In the genomic region with DNA sequence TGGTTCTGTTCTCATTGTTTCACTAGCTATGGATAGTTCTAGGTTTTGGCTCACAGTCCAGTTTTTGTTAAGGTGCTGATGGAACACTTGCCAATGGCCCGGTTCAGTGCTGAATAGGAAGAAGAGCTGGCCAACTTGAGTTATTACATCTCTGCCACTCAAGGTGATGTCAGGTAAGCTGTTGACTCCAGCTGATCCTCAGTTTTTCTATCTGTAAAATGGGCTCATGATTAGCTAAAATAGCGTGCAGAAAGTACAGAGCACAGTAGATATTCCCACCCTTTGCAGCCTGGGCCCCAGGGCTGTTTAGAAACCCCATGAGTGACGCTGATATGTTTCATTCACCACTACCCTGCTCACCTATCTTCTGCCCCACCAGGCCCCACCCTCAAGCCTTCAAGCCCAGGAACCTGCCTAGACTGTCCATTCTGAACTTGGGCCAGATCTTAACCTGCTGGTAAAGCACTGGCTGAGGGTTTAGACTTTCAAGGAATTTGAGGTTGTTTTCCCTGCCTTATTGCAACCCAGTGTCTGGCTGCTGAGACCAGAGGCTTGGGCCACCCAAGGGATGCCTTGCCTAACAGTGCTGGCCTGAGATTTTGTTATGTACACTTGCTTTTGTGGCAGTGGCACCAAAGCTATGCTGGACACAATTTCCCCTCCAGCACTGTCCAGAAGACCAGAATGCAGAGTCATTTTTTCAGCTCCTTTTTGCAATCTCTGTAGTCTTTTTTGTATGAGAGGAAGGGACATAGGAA, we compare ENCODE assay signal across 14 cellular contexts.
DNase-seq lines count a peak whose midpoint lies in the region; ATAC-seq, FAIRE-seq and TF ChIP-seq lines count a peak whose summit lies in the region.
"Had no signal": no experiment of that assay in that cellular context is flagged by ENCODE, and none has a peak within 500 bp of the region (broad histone marks: within the 10 kb centered on the region; RNA-seq: fewer than 3 reads in every experiment).

No MANE protein-coding gene starts in this region.

- H3K4me1 Mint-ChIP-seq in naive thymus-derived CD8-positive, alpha-beta T cell: no peaks in the 10 kb centered on the region
- H3K4me1 Mint-ChIP-seq: CD4-positive, CD25-positive, alpha-beta regulatory T cell had no signal

- no peaks in the 10 kb centered on the region for H3K36me3 Mint-ChIP-seq in naive thymus-derived CD8-positive, alpha-beta T cell
- H3K36me3 Mint-ChIP-seq: CD4-positive, CD25-positive, alpha-beta regulatory T cell had no signal

- TF ChIP-seq CTCF in HepG2 (CRISPR knock-in tag; IDR thresholded peaks at IDR 0.05): no peak
- no peak for TF ChIP-seq CTCF in right lobe of liver (IDR thresholded peaks at IDR 0.05)
- no peak for TF ChIP-seq CTCF in gastrocnemius medialis (IDR thresholded peaks at IDR 0.05 in 4 of 5, conservative IDR thresholded peaks at IDR 0.05 in 1 of 5)
- TF ChIP-seq CTCF in prostate gland (IDR thresholded peaks at IDR 0.05): no peak

- H3K4me1 ChIP-seq in HepG2 (ENCODE audit: insufficient read depth, low read length) (no peaks in the 10 kb centered on the region), right lobe of liver (no peaks in the 10 kb centered on the region), gastrocnemius medialis (peaks cover 0 to 13% of the 10 kb centered on the region in 2 donors), prostate gland (replicated peaks) (no peaks in the 10 kb centered on the region)

- H3K36me3 ChIP-seq in HepG2 (replicated peaks in 1 of 2; ENCODE audit: control insufficient read depth in 1 of 2, insufficient read depth in 2 of 2, low read length in 2 of 2) (no peaks in the 10 kb centered on the region), right lobe of liver (no peaks in the 10 kb centered on the region), gastrocnemius medialis (no peaks in the 10 kb centered on the region), prostate gland (no peaks in the 10 kb centered on the region)
- H3K36me3 ChIP-seq: BLaER1 treated with 17β-estradiol and CSF1 and Interleukin-3, amounts not matched to agents 10 nM and 100 nM had no signal

- H4K20me1 ChIP-seq in HepG2 (ENCODE audit: insufficient read depth, low read length): no peaks in the 10 kb centered on the region
- H4K20me1 ChIP-seq: BLaER1 treated with 17β-estradiol and CSF1 and Interleukin-3, amounts not matched to agents 10 nM and 100 nM had no signal

- H3K27ac Mint-ChIP-seq in naive thymus-derived CD8-positive, alpha-beta T cell: no peak overlapping the region
- H3K27ac Mint-ChIP-seq: CD4-positive, CD25-positive, alpha-beta regulatory T cell had no signal

- in situ Hi-C loops in HepG2 (cut with HindIII; ENCODE audit: extremely low pct_ligation_motif_present, low pct_unique_long_range_greater_than_20kb): no loop called here
- in situ Hi-C loops in gastrocnemius medialis (cut with MboI; ENCODE audit: low sequenced_read_pairs in 4 of 4): no loop called here

- no peaks in the 10 kb centered on the region for H3K79me2 ChIP-seq in HepG2 (ENCODE audit: insufficient read depth, low read length)

- no peak overlapping the region for H3K4me3 Mint-ChIP-seq in naive thymus-derived CD8-positive, alpha-beta T cell
- H3K4me3 Mint-ChIP-seq: CD4-positive, CD25-positive, alpha-beta regulatory T cell had no signal

- H3K27ac ChIP-seq in HepG2 (ENCODE audit: extremely low read length, insufficient read depth, low read length) (no peak overlapping the region), right lobe of liver (no peak overlapping the region), gastrocnemius medialis (no peak overlapping the region), prostate gland (no peak overlapping the region)
- H3K27ac ChIP-seq: BLaER1 treated with 17β-estradiol and CSF1 and Interleukin-3, amounts not matched to agents 10 nM and 100 nM had no signal

- DNase-seq in HepG2 (ENCODE audit: low spot score): no peak
- DNase-seq in right lobe of liver: no peak
- DNase-seq in islet precursor cell: peak; percentile 33
- DNase-seq in gastrocnemius medialis: no peak
- no peak for DNase-seq in prostate gland (ENCODE audit: low spot score)
- no peak for DNase-seq in naive thymus-derived CD8-positive, alpha-beta T cell
- DNase-seq in activated T-cell treated with anti-CD3 and anti-CD28 coated beads for 4 hours: no peak
- no peak for DNase-seq in middle frontal gyrus (ENCODE audit: extremely low spot score, low spot score)
- DNase-seq: 8988T; CD4-positive, CD25-positive, alpha-beta regulatory T cell; DMS53 had no signal

- H2AFZ ChIP-seq in HepG2 (ENCODE audit: low read length): no peak overlapping the region

- TF ChIP-seq RAD21 in HepG2 (CRISPR knock-in tag; IDR thresholded peaks at IDR 0.05): no peak

- FAIRE-seq in HepG2 (lab: Jason Lieb, UNC): no peak
- FAIRE-seq: GM18507 had no signal

- H3K9ac ChIP-seq in HepG2 (ENCODE audit: insufficient read depth, low read depth, low read length): no peak overlapping the region
- H3K9ac ChIP-seq: BLaER1 treated with 17β-estradiol and CSF1 and Interleukin-3, amounts not matched to agents 10 nM and 100 nM had no signal

- peaks cover 0 to 10% (median 1%) of the 10 kb centered on the region in 5 donors for H3K27me3 Mint-ChIP-seq in naive thymus-derived CD8-positive, alpha-beta T cell

- no peaks in the 10 kb centered on the region for H3K9me3 Mint-ChIP-seq in naive thymus-derived CD8-positive, alpha-beta T cell

- POLR2A ChIA-PET in HepG2 (lab: Yijun Ruan, JAX): no interaction called here
- POLR2A ChIA-PET in naive thymus-derived CD8-positive, alpha-beta T cell (lab: Charles Lee): no interaction called here

- H3K9me3 ChIP-seq in HepG2 (ENCODE audit: low read length) (no peaks in the 10 kb centered on the region), right lobe of liver (no peaks in the 10 kb centered on the region), gastrocnemius medialis (no peaks in the 10 kb centered on the region), prostate gland (no peaks in the 10 kb centered on the region)
- H3K9me3 ChIP-seq: BLaER1 treated with 17β-estradiol and CSF1 and Interleukin-3, amounts not matched to agents 10 nM and 100 nM had no signal

- intact Hi-C loops in HepG2 (cut with micrococcal nuclease; ENCODE audit: unreplicated experiment): no loop called here
- intact Hi-C loops in right lobe of liver (cut with DNase I): no loop called here
- intact Hi-C loops in gastrocnemius medialis (cut with DNase I; ENCODE audit: low total_unique reads): no loop called here
- intact Hi-C loops in prostate gland (cut with DNase I): no loop called here

- ATAC-seq in HepG2 (no peak), right lobe of liver (no peak), gastrocnemius medialis (peak; percentile 16 to 18)
- no peak for ATAC-seq in naive thymus-derived CD8-positive, alpha-beta T cell
- ATAC-seq: HCT116 had no signal

- no peak overlapping the region for H3K4me3 ChIP-seq in HepG2 (replicated peaks in 1 of 3; ENCODE audit: insufficient read depth in 1 of 3, low read depth in 2 of 3, low read length in 3 of 3)
- no peak overlapping the region for H3K4me3 ChIP-seq in right lobe of liver
- H3K4me3 ChIP-seq in gastrocnemius medialis: no peak overlapping the region
- no peak overlapping the region for H3K4me3 ChIP-seq in prostate gland
- H3K4me3 ChIP-seq: BLaER1 treated with 17β-estradiol and CSF1 and Interleukin-3, amounts not matched to agents 10 nM and 100 nM had no signal

- BruUV-seq in HepG2 (replicated peaks; lab: Mats Ljungman, UMichigan): no TSS peak

- WGBS in HepG2 (ENCODE audit: low lambda C conversion rate): 44% methylated on average over 3 of the region's 3 CpGs
- no CpG with 5 or more reads among the region's 3 CpGs for WGBS in right lobe of liver (ENCODE audit: insufficient coverage, low coverage, low lambda C conversion rate, missing lambda C conversion rate)
- 78% methylated on average over 3 of the region's 3 CpGs for WGBS in prostate gland

- no peak overlapping the region for H3K4me2 ChIP-seq in HepG2 (ENCODE audit: low read depth, low read length)

- CTCF ChIA-PET in HepG2 (lab: Yijun Ruan, JAX; ENCODE audit: low intra/inter-chr PET ratio, low total read pairs): no interaction called here

- TF ChIP-seq POLR2A in HepG2 (IDR thresholded peaks at IDR 0.05; ENCODE audit: insufficient read depth in 1 of 2, low read depth in 2 of 2, low read length in 2 of 2) (no peak), right lobe of liver (IDR thresholded peaks at IDR 0.05) (no peak), gastrocnemius medialis (IDR thresholded peaks at IDR 0.05) (no peak), prostate gland (IDR thresholded peaks at IDR 0.05) (no peak)

- H3K27me3 ChIP-seq in HepG2 (ENCODE audit: control insufficient read depth in 1 of 2, insufficient read depth in 2 of 2, low read length in 2 of 2) (peaks cover 0 to 8% of the 10 kb centered on the region in 2 experiments; a peak in 1 of 5 replicates), right lobe of liver (no peaks in the 10 kb centered on the region), gastrocnemius medialis (no peaks in the 10 kb centered on the region), prostate gland (replicated peaks; ENCODE audit: insufficient read depth) (no peaks in the 10 kb centered on the region)
- H3K27me3 ChIP-seq: BLaER1 treated with 17β-estradiol and CSF1 and Interleukin-3, amounts not matched to agents 10 nM and 100 nM had no signal

- TF ChIP-seq EP300 in HepG2 (IDR thresholded peaks at IDR 0.05; ENCODE audit: low read depth in 2 of 2, low read length in 2 of 2) (no peak), HepG2 (CRISPR knock-in tag; IDR thresholded peaks at IDR 0.05; ENCODE audit: borderline replicate concordance) (no peak)

TF ChIP-seq in HepG2, 621 proteins besides CTCF, POLR2A, EP300 and RAD21:
- no peak for TF ChIP-seq KLF9 (CRISPR knock-in tag; IDR thresholded peaks at IDR 0.05; ENCODE audit: low read depth)
- TF ChIP-seq ZNF629 (CRISPR knock-in tag; conservative IDR thresholded peaks at IDR 0.05): peak; percentile 76
- TF ChIP-seq ZNF775 (CRISPR knock-in tag; IDR thresholded peaks at IDR 0.05; ENCODE audit: borderline replicate concordance): no peak

Comparison
In these comparisons a context has a peak if more than half of its experiments do, and no peak if none do; other contexts are left out.
1. ATAC-seq: peak in gastrocnemius medialis (2 of 2); none in HepG2 (single experiment), right lobe of liver (0 of 4) and naive thymus-derived CD8-positive, alpha-beta T cell (0 of 2).